15 cellular contexts compared by ENCODE assay signal in the genomic region with DNA sequence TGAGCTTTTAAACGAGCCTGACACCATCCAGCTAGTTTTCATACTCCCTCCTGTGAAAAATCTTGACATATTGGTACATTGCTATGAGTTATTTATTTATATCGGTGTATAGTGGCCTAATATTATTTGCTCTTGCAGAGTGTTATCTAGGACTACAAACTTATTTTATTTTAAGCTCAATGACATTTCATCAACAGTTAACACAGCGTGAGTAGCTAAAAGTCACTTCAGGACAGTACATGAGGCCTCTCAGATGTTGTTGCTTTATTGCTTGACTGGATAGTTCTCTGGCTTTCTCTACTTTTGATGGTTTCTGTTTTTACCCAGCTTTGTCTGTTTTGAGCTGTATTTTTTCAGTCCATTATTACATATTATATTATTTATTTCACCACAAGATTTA.
DNase-seq lines count a peak whose midpoint lies in the region; ATAC-seq, FAIRE-seq and TF ChIP-seq lines count a peak whose summit lies in the region.
"Had no signal": no experiment of that assay in that cellular context is flagged by ENCODE, and none has a peak within 500 bp of the region (broad histone marks: within the 10 kb centered on the region; RNA-seq: fewer than 3 reads in every experiment).

No MANE protein-coding gene starts in this region.

- H3K4me1 ChIP-seq in mammary epithelial cell (ENCODE audit: insufficient read depth, low read length): peaks cover 51% of the 10 kb centered on the region
- H3K4me1 ChIP-seq in breast epithelium: no peaks in the 10 kb centered on the region
- peaks cover 30% of the 10 kb centered on the region for H3K4me1 ChIP-seq in GM12878 (ENCODE audit: control insufficient read depth, insufficient read depth, low read length)
- no peaks in the 10 kb centered on the region for H3K4me1 ChIP-seq in testis
- H3K4me1 ChIP-seq: Peyer's patch had no signal

- H3K36me3 Mint-ChIP-seq in activated CD8-positive, alpha-beta T cell treated with anti-CD3 and anti-CD28 coated beads for 36 hours (ENCODE audit: low read depth): no peaks in the 10 kb centered on the region

- ATAC-seq in GM12878 (no peak), left ventricle myocardium superior (peak; percentile 70), sciatic nerve (no peak)
- ATAC-seq in activated CD8-positive, alpha-beta T cell treated with anti-CD3 and anti-CD28 coated beads for 36 hours: no peak

- H3K4me3 Mint-ChIP-seq in activated CD8-positive, alpha-beta T cell treated with anti-CD3 and anti-CD28 coated beads for 36 hours: no peak overlapping the region
- H3K4me3 Mint-ChIP-seq: B cell; CD4-positive, alpha-beta T cell; H9 had no signal

- no peak for FAIRE-seq in GM12878 (lab: Jason Lieb, UNC)
- FAIRE-seq: GM18507 had no signal

- TF ChIP-seq CTCF in mammary epithelial cell (conservative IDR thresholded peaks at IDR 0.05 in 1 of 2, IDR thresholded peaks at IDR 0.05 in 1 of 2; ENCODE audit: extremely low read depth in 1 of 2, insufficient read depth in 1 of 2, low read depth in 1 of 2, low read length in 2 of 2) (no peak), breast epithelium (IDR thresholded peaks at IDR 0.05) (no peak), GM12878 (IDR thresholded peaks at IDR 0.05 in 2 of 3, conservative IDR thresholded peaks at IDR 0.05 in 1 of 3; ENCODE audit: control insufficient read depth in 2 of 3, extremely low read depth in 1 of 3, insufficient read depth in 1 of 3, low read depth in 3 of 3, low read length in 3 of 3) (no peak), testis (IDR thresholded peaks at IDR 0.05) (no peak)
- no peak for TF ChIP-seq CTCF in activated CD8-positive, alpha-beta T cell treated with anti-CD3 and anti-CD28 coated beads for 36 hours (IDR thresholded peaks at IDR 0.05)

- POLR2A ChIA-PET in GM12878 (lab: Charles Lee): interaction anchor here (0.5 to 1.5 kb wide), 6 partner anchors 9 to 327 kb away, joined by 3 to 6 read pairs (median 4); no protein-coding TSS in a partner anchor
- POLR2A ChIA-PET in activated CD8-positive, alpha-beta T cell treated with anti-CD3 and anti-CD28 coated beads for 36 hours (lab: Charles Lee): no interaction called here

- CTCF ChIA-PET in mammary epithelial cell (lab: Charles Lee; ENCODE audit: low non-redundant PET) (interaction anchor here (0.7 kb wide), 1 partner anchor 77 kb away, joined by 4 read pairs; no protein-coding TSS in a partner anchor), GM12878 (lab: Yijun Ruan, JAX) (interaction anchor here (0.7 to 1.9 kb wide), 4 partner anchors 9 to 196 kb away, joined by 3 to 9 read pairs (median 5); no protein-coding TSS in a partner anchor)
- CTCF ChIA-PET in activated CD8-positive, alpha-beta T cell treated with anti-CD3 and anti-CD28 coated beads for 36 hours (lab: Charles Lee): interaction anchor here (0.9 to 1.3 kb wide), 2 partner anchors 14 to 196 kb away, joined by 3 to 4 read pairs; no protein-coding TSS in a partner anchor

- no peak for TF ChIP-seq RAD21 in GM12878 (IDR thresholded peaks at IDR 0.05; ENCODE audit: insufficient read depth, low read depth, low read length)

- RAD21 ChIA-PET in GM12878 (lab: Charles Lee; ENCODE audit: unreplicated experiment): interaction anchor here (1.0 to 4.5 kb wide), 9 partner anchors 9 to 197 kb away, joined by 3 to 33 read pairs (median 7); a partner anchor contains a TSS

- DNase-seq in mammary epithelial cell (no peak), breast epithelium (ENCODE audit: low spot score in 2 of 2) (no peak), GM12878 (ENCODE audit: low read depth, low spot score) (no peak), left ventricle myocardium superior (no peak), testis (no peak), sciatic nerve (ENCODE audit: low spot score) (no peak)
- no peak for DNase-seq in activated CD8-positive, alpha-beta T cell treated with anti-CD3 and anti-CD28 coated beads for 36 hours
- DNase-seq: Calu3; CD4-positive, alpha-beta T cell; H9; NCI-H2029; NCI-H774; Peyer's patch had no signal

- TF ChIP-seq POLR2A in breast epithelium (IDR thresholded peaks at IDR 0.05): no peak
- TF ChIP-seq POLR2A in GM12878 (IDR thresholded peaks at IDR 0.05; ENCODE audit: low read depth, low read length): no peak
- no peak for TF ChIP-seq POLR2A in testis (IDR thresholded peaks at IDR 0.05)

- 92% methylated on average over 3 of the region's 3 CpGs for WGBS in mammary epithelial cell (ENCODE audit: low coverage, missing lambda C conversion rate)
- 65% methylated on average over 3 of the region's 3 CpGs for WGBS in GM12878 (ENCODE audit: insufficient coverage, insufficient replicate concordance, low lambda C conversion rate, missing lambda C conversion rate)
- 82 to 88% methylated on average over 3 of the region's 3 CpGs for WGBS in testis, 2 donors

- H3K4me2 ChIP-seq in mammary epithelial cell (ENCODE audit: insufficient read depth, low read depth, low read length): no peak overlapping the region
- no peak overlapping the region for H3K4me2 ChIP-seq in GM12878 (ENCODE audit: control insufficient read depth, insufficient read depth)

- H3K4me1 Mint-ChIP-seq in activated CD8-positive, alpha-beta T cell treated with anti-CD3 and anti-CD28 coated beads for 36 hours (ENCODE audit: low read depth): peaks cover 34% of the 10 kb centered on the region

- in situ Hi-C loops in mammary epithelial cell (cut with MboI; ENCODE audit: low sequenced_read_pairs in 2 of 2): loop anchor here in 1 of 2 donors (10.0 kb wide), 1 partner anchor 174 kb away; a partner anchor contains a TSS
- in situ Hi-C loops in GM12878 (cut with MboI): loop anchor here (25.0 kb wide), 1 partner anchor 1626 kb away; no protein-coding TSS in a partner anchor

- no peak overlapping the region for H3K4me3 ChIP-seq in mammary epithelial cell (replicated peaks in 1 of 3; ENCODE audit: insufficient read depth in 1 of 3, low read depth in 2 of 3, low read length in 3 of 3)
- H3K4me3 ChIP-seq in breast epithelium: no peak overlapping the region
- H3K4me3 ChIP-seq in GM12878: no peak overlapping the region
- no peak overlapping the region for H3K4me3 ChIP-seq in testis
- H3K4me3 ChIP-seq: Peyer's patch had no signal

- intact Hi-C loops in mammary epithelial cell (cut with micrococcal nuclease): no loop called here
- intact Hi-C loops in breast epithelium (cut with DNase I; ENCODE audit: low total_unique reads): loop anchor here (5.0 kb wide), 1 partner anchor 279 kb away; no protein-coding TSS in a partner anchor
- intact Hi-C loops in GM12878 (cut with micrococcal nuclease; ENCODE audit: unreplicated experiment): no loop called here
- intact Hi-C loops in left ventricle myocardium superior (cut with micrococcal nuclease): no loop called here
- intact Hi-C loops in activated CD8-positive, alpha-beta T cell treated with anti-CD3 and anti-CD28 coated beads for 36 hours (cut with micrococcal nuclease): no loop called here
- intact Hi-C loops in testis (cut with DNase I; ENCODE audit: low total_unique reads): no loop called here
- intact Hi-C loops in sciatic nerve (cut with DNase I): no loop called here

- peak overlapping the region; percentile 75 for H3K27ac ChIP-seq in mammary epithelial cell (ENCODE audit: insufficient read depth, low read depth, low read length)
- H3K27ac ChIP-seq in breast epithelium: no peak overlapping the region
- no peak overlapping the region for H3K27ac ChIP-seq in GM12878 (ENCODE audit: control insufficient read depth, insufficient read depth)
- H3K27ac ChIP-seq in testis: no peak overlapping the region
- H3K27ac ChIP-seq: Peyer's patch had no signal

- H3K36me3 ChIP-seq in mammary epithelial cell (ENCODE audit: insufficient read depth, low read length) (no peaks in the 10 kb centered on the region), breast epithelium (no peaks in the 10 kb centered on the region), GM12878 (ENCODE audit: control insufficient read depth in 2 of 2, insufficient read depth in 2 of 2, low read length in 1 of 2) (no peaks in the 10 kb centered on the region), testis (ENCODE audit: low read depth, missing control alignments) (no peaks in the 10 kb centered on the region)
- H3K36me3 ChIP-seq: Peyer's patch had no signal

- H3K9me3 Mint-ChIP-seq in activated CD8-positive, alpha-beta T cell treated with anti-CD3 and anti-CD28 coated beads for 36 hours: no peaks in the 10 kb centered on the region
- H3K9me3 Mint-ChIP-seq: CD4-positive, alpha-beta T cell; H9 had no signal

- H3K27me3 ChIP-seq in mammary epithelial cell (ENCODE audit: insufficient read depth, low read length) (no peaks in the 10 kb centered on the region), breast epithelium (no peaks in the 10 kb centered on the region), GM12878 (replicated peaks in 1 of 2; ENCODE audit: control insufficient read depth in 2 of 2, insufficient read depth in 2 of 2, low read length in 1 of 2) (no peaks in the 10 kb centered on the region), testis (no peaks in the 10 kb centered on the region)
- H3K27me3 ChIP-seq: Peyer's patch had no signal

- BruUV-seq in mammary epithelial cell (replicated peaks; lab: Mats Ljungman, UMichigan): no TSS peak
- no TSS peak for BruUV-seq in GM12878 (replicated peaks; lab: Mats Ljungman, UMichigan)

- H3K27ac Mint-ChIP-seq in activated CD8-positive, alpha-beta T cell treated with anti-CD3 and anti-CD28 coated beads for 36 hours: no peak overlapping the region
- H3K27ac Mint-ChIP-seq: B cell; CD4-positive, alpha-beta T cell had no signal

- no peak for TF ChIP-seq EP300 in GM12878 (IDR thresholded peaks at IDR 0.05; ENCODE audit: borderline replicate concordance in 1 of 2, control insufficient read depth in 1 of 2, low read depth in 2 of 2, low read length in 2 of 2)

- H3K79me2 ChIP-seq in mammary epithelial cell (ENCODE audit: insufficient read depth, low read length) (no peaks in the 10 kb centered on the region), GM12878 (ENCODE audit: control insufficient read depth, insufficient read depth, low read length) (no peaks in the 10 kb centered on the region)

- H3K9me3 ChIP-seq in mammary epithelial cell (replicated peaks; ENCODE audit: insufficient read depth, low read length): no peaks in the 10 kb centered on the region
- H3K9me3 ChIP-seq in breast epithelium: no peaks in the 10 kb centered on the region
- H3K9me3 ChIP-seq in GM12878 (replicated peaks; ENCODE audit: control insufficient read depth, insufficient read depth, low read length): no peaks in the 10 kb centered on the region
- no peaks in the 10 kb centered on the region for H3K9me3 ChIP-seq in testis
- H3K9me3 ChIP-seq: Peyer's patch had no signal

- peak overlapping the region; percentile 3 for H3K9ac ChIP-seq in mammary epithelial cell (ENCODE audit: insufficient read depth, low read length)
- H3K9ac ChIP-seq in GM12878 (ENCODE audit: control insufficient read depth, insufficient read depth, low read length): no peak overlapping the region

- no peaks in the 10 kb centered on the region for H4K20me1 ChIP-seq in mammary epithelial cell (ENCODE audit: insufficient read depth, low read length)
- H4K20me1 ChIP-seq in GM12878 (ENCODE audit: control insufficient read depth, insufficient read depth): no peaks in the 10 kb centered on the region

- no peaks in the 10 kb centered on the region for H3K27me3 Mint-ChIP-seq in activated CD8-positive, alpha-beta T cell treated with anti-CD3 and anti-CD28 coated beads for 36 hours
- H3K27me3 Mint-ChIP-seq: CD4-positive, alpha-beta T cell had no signal

- SMC1A ChIA-PET in GM12878 (lab: Charles Lee; ENCODE audit: uncharacterized antibody, unreplicated experiment): interaction anchor here (0.6 to 3.1 kb wide), 24 partner anchors 9 to 535 kb away, joined by 3 to 25 read pairs (median 4); a partner anchor contains a TSS

- H2AFZ ChIP-seq in mammary epithelial cell (ENCODE audit: low read depth, low read length) (no peak overlapping the region), GM12878 (ENCODE audit: control insufficient read depth, low read depth, low read length) (peak overlapping the region; percentile 14; the same call in 1 of the 2 replicates)

- dilution Hi-C loops in mammary epithelial cell (cut with HindIII; ENCODE audit: low sequenced_read_pairs): loop anchor here (5.0 kb wide), 1 partner anchor 101 kb away; no protein-coding TSS in a partner anchor
